In genomic region chr4:76588268-76588667, GRCh38 we compare ENCODE assay signal across 13 cellular contexts.
A peak's percentile ranks its signal among the peaks of the same experiment; 100 is the strongest.
DNase-seq lines count a peak whose midpoint lies in the region; ATAC-seq and TF ChIP-seq lines count a peak whose summit lies in the region.
"Had no signal": no experiment of that assay in that cellular context is flagged by ENCODE, and none has a peak within 500 bp of the region (broad histone marks: within the 10 kb centered on the region; RNA-seq: fewer than 3 reads in every experiment).

No MANE protein-coding gene starts in this region.

- peaks cover 95% of the 10 kb centered on the region for H3K4me1 Mint-ChIP-seq in nephron progenitor cell

- ATAC-seq in right cardiac atrium = no peak
- ATAC-seq in left cardiac atrium = no peak
- ATAC-seq in HG03342 (IDR thresholded peaks at IDR 0.05; ENCODE audit: unreplicated experiment) = no peak
- ATAC-seq in HG02798 (IDR thresholded peaks at IDR 0.05; ENCODE audit: poor library complexity, unreplicated experiment) = no peak
- ATAC-seq: GM12878, mucosa of descending colon had no signal

- H3K4me3 Mint-ChIP-seq in nephron progenitor cell = peak overlapping the region; percentile 85
- H3K4me3 Mint-ChIP-seq: activated CD4-positive, alpha-beta memory T cell treated with anti-CD3 and anti-CD28 coated beads for 36 hours had no signal

- TF ChIP-seq POLR2A in esophagus muscularis mucosa (IDR thresholded peaks at IDR 0.05; ENCODE audit: low read depth) = no peak

- H3K4me3 ChIP-seq in right cardiac atrium (ENCODE audit: low read length) (no peak overlapping the region), esophagus muscularis mucosa (no peak overlapping the region)
- H3K4me3 ChIP-seq: GM12878, mucosa of descending colon had no signal

- peak overlapping the region; percentile 11 for H3K27ac ChIP-seq in right cardiac atrium (ENCODE audit: low read length)
- peak overlapping the region; percentile 42 to 81 (median 79) for H3K27ac ChIP-seq in esophagus muscularis mucosa (replicated peaks in 1 of 4)
- H3K27ac ChIP-seq in caudate nucleus (ENCODE audit: low read depth, low read length) = no peak overlapping the region

- peaks cover 12% of the 10 kb centered on the region for H3K36me3 Mint-ChIP-seq in nephron progenitor cell (ENCODE audit: low read depth)
- H3K36me3 Mint-ChIP-seq: activated CD4-positive, alpha-beta memory T cell treated with anti-CD3 and anti-CD28 coated beads for 36 hours had no signal

- H3K36me3 ChIP-seq in esophagus muscularis mucosa = no peaks in the 10 kb centered on the region

- H3K27me3 Mint-ChIP-seq in nephron progenitor cell (ENCODE audit: low read depth, poor library complexity) = peaks cover 3% of the 10 kb centered on the region

- H3K4me1 ChIP-seq in right cardiac atrium (ENCODE audit: control insufficient read depth, insufficient read depth, low read length) (no peaks in the 10 kb centered on the region), esophagus muscularis mucosa (peaks cover 37 to 80% (median 60%) of the 10 kb centered on the region in 4 donors)

- DNase-seq in right cardiac atrium (no peak), left cardiac atrium (no peak), esophagus muscularis mucosa (ENCODE audit: extremely low spot score) (no peak), nephron progenitor cell (peak; percentile 27), KBM-7 (no peak), caudate nucleus (lab: John Stamatoyannopoulos, UW) (no peak)
- DNase-seq: activated CD4-positive, alpha-beta memory T cell treated with anti-CD3 and anti-CD28 coated beads for 36 hours; amygdala; effector memory CD4-positive, alpha-beta T cell; mucosa of descending colon had no signal

- in situ Hi-C loops in KBM-7 (cut with MboI; ENCODE audit: low pct_unique_long_range_greater_than_20kb, low sequenced_read_pairs) = no loop called here

- WGBS in right cardiac atrium = 74% methylated on average over 2 of the region's 2 CpGs
- 95% methylated on average over 2 of the region's 2 CpGs for WGBS in esophagus muscularis mucosa

- no peaks in the 10 kb centered on the region for H3K9me3 ChIP-seq in right cardiac atrium (ENCODE audit: control insufficient read depth, low read length)
- H3K9me3 ChIP-seq in esophagus muscularis mucosa = no peaks in the 10 kb centered on the region
- H3K9me3 ChIP-seq: mucosa of descending colon had no signal

- H3K27ac Mint-ChIP-seq in nephron progenitor cell = peak overlapping the region; percentile 76
- H3K27ac Mint-ChIP-seq: activated CD4-positive, alpha-beta memory T cell treated with anti-CD3 and anti-CD28 coated beads for 36 hours had no signal

- TF ChIP-seq EP300 in esophagus muscularis mucosa (IDR thresholded peaks at IDR 0.05) = no peak

- H3K9me3 Mint-ChIP-seq in nephron progenitor cell = no peaks in the 10 kb centered on the region
- H3K9me3 Mint-ChIP-seq: activated CD4-positive, alpha-beta memory T cell treated with anti-CD3 and anti-CD28 coated beads for 36 hours had no signal

- TF ChIP-seq CTCF in esophagus muscularis mucosa (IDR thresholded peaks at IDR 0.05) (no peak), nephron progenitor cell (IDR thresholded peaks at IDR 0.05) (no peak)

- H3K27me3 ChIP-seq in right cardiac atrium (ENCODE audit: control insufficient read depth, insufficient read depth) (no peaks in the 10 kb centered on the region), esophagus muscularis mucosa (no peaks in the 10 kb centered on the region)

- intact Hi-C loops in right cardiac atrium (cut with DNase I) (no loop called here), left cardiac atrium (cut with DNase I) (no loop called here), esophagus muscularis mucosa (cut with DNase I) (no loop called here)
